23 cellular contexts compared by ENCODE assay signal in the genomic region with DNA sequence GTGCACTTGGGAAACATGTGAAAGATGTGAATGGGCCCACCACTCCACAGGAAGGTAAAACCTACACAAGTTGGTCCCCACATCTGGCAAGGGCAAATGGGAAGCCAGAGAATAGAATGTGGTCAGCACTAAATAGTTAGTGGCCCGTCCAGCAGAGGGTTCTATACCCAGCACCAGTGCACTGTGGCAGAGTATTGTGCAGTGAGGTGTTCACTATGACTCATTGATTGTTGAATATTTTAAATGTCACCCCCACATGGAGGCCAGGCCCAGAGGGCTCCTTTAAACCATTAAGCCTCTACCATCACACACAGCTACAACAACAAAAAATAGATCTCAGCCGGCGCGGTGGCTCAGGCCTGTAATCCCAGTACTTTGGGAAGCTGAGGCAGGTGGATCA. TPM values are rescaled to one million over a fixed set of nuclear protein-coding genes. Genes with fewer than 3 reads are reported as not detected.
"Had no signal": no experiment of that assay in that cellular context is flagged by ENCODE, and none has a peak within 500 bp of the region (broad histone marks: within the 10 kb centered on the region; RNA-seq: fewer than 3 reads in every experiment).

No MANE protein-coding gene starts in this region.

- DNase-seq: activated B cell treated with CpG ODN at 0.5 μM for 24 hours; activated CD4-positive, alpha-beta memory T cell treated with anti-CD3 and anti-CD28 coated beads for 36 hours; activated CD4-positive, alpha-beta T cell treated with anti-CD3 and anti-CD28 coated beads, Interleukin-2, amount 10 ng/mL, durations not matched to agents 7 days and 5 days; activated CD8-positive, alpha-beta memory T cell treated with anti-CD3 and anti-CD28 coated beads for 24 hours; activated naive CD4-positive, alpha-beta T cell treated with anti-CD3 and anti-CD28 coated beads, Interleukin-2, amount 50 U/mL, for 16 hours; activated naive CD8-positive, alpha-beta T cell treated with anti-CD3 and anti-CD28 coated beads, Interleukin-2, amount 10 ng/mL, durations not matched to agents 7 days and 5 days; activated T-cell treated with anti-CD3 and anti-CD28 coated beads, Interleukin-2, amount 50 U/mL, for 72 hours; adrenal gland; anterior cingulate cortex; cerebellar nuclear complex; MM.1S; NCI-H1105; NCI-H1436 treated with DMSO at 0.1 percent for 48 hours; NCI-H187; NCI-H2081; NCI-H510A treated with DMSO at 0.1 percent for 48 hours; NCI-H69; NK-92 treated with Interleukin-12 subunit alpha and Interleukin-12 subunit beta, amount 100 ng/mL, for 24 hours; OCI-M1; RPMI8226; SHP77; T-helper 17 cell; T-helper 9 cell had no signal

- H3K27ac Mint-ChIP-seq: activated B cell treated with CpG ODN at 0.5 μM for 24 hours; activated CD4-positive, alpha-beta memory T cell treated with anti-CD3 and anti-CD28 coated beads for 36 hours; activated CD4-positive, alpha-beta T cell treated with anti-CD3 and anti-CD28 coated beads, Interleukin-2, amount 10 ng/mL, durations not matched to agents 7 days and 5 days; activated naive CD8-positive, alpha-beta T cell treated with anti-CD3 and anti-CD28 coated beads, Interleukin-2, amount 10 ng/mL, durations not matched to agents 7 days and 5 days; activated T-cell treated with anti-CD3 and anti-CD28 coated beads, Interleukin-2, amount 50 U/mL, for 72 hours; T-helper 17 cell had no signal

- H3K4me1 Mint-ChIP-seq: activated B cell treated with CpG ODN at 0.5 μM for 24 hours; activated CD4-positive, alpha-beta T cell treated with anti-CD3 and anti-CD28 coated beads, Interleukin-2, amount 10 ng/mL, durations not matched to agents 7 days and 5 days; activated naive CD8-positive, alpha-beta T cell treated with anti-CD3 and anti-CD28 coated beads, Interleukin-2, amount 10 ng/mL, durations not matched to agents 7 days and 5 days; T-helper 17 cell had no signal

- H3K4me3 Mint-ChIP-seq: activated B cell treated with CpG ODN at 0.5 μM for 24 hours; activated CD4-positive, alpha-beta memory T cell treated with anti-CD3 and anti-CD28 coated beads for 36 hours; activated CD4-positive, alpha-beta T cell treated with anti-CD3 and anti-CD28 coated beads, Interleukin-2, amount 10 ng/mL, durations not matched to agents 7 days and 5 days; activated naive CD8-positive, alpha-beta T cell treated with anti-CD3 and anti-CD28 coated beads, Interleukin-2, amount 10 ng/mL, durations not matched to agents 7 days and 5 days; activated T-cell treated with anti-CD3 and anti-CD28 coated beads, Interleukin-2, amount 50 U/mL, for 72 hours; T-helper 17 cell had no signal

- H3K9me3 Mint-ChIP-seq: activated B cell treated with CpG ODN at 0.5 μM for 24 hours; activated CD4-positive, alpha-beta memory T cell treated with anti-CD3 and anti-CD28 coated beads for 36 hours; activated CD4-positive, alpha-beta T cell treated with anti-CD3 and anti-CD28 coated beads, Interleukin-2, amount 10 ng/mL, durations not matched to agents 7 days and 5 days; activated naive CD8-positive, alpha-beta T cell treated with anti-CD3 and anti-CD28 coated beads, Interleukin-2, amount 10 ng/mL, durations not matched to agents 7 days and 5 days; activated T-cell treated with anti-CD3 and anti-CD28 coated beads, Interleukin-2, amount 50 U/mL, for 72 hours had no signal

- H3K36me3 Mint-ChIP-seq: activated CD4-positive, alpha-beta memory T cell treated with anti-CD3 and anti-CD28 coated beads for 36 hours; activated naive CD8-positive, alpha-beta T cell treated with anti-CD3 and anti-CD28 coated beads, Interleukin-2, amount 10 ng/mL, durations not matched to agents 7 days and 5 days had no signal

RNA-seq across cellular contexts. Expression of gene FRMD5, which starts 11.7 kb away (rescaled TPM):
- total RNA-seq: T-helper 17 cell had no signal
